Comparison of ENCODE assay signal across 14 cellular contexts in genomic region chr2:200159829-200160781, GRCh38.
A peak's percentile ranks its signal among the peaks of the same experiment; 100 is the strongest.
DNase-seq lines count a peak whose midpoint lies in the region; ATAC-seq and TF ChIP-seq lines count a peak whose summit lies in the region.
"Had no signal": no experiment of that assay in that cellular context is flagged by ENCODE, and none has a peak within 500 bp of the region (broad histone marks: within the 10 kb centered on the region; RNA-seq: fewer than 3 reads in every experiment).

No MANE protein-coding gene starts in this region.

- no peak overlapping the region for H3K27ac Mint-ChIP-seq in stimulated activated effector memory CD8-positive, alpha-beta T cell treated with anti-CD3 and anti-CD28 coated beads, Interleukin-12 subunit alpha, Interleukin-12 subunit beta, amount 100 ng/mL, for 72 hours
- H3K27ac Mint-ChIP-seq: activated T-cell treated with anti-CD3 and anti-CD28 coated beads, Interleukin-2, amount 50 U/mL, for 24 hours; natural killer cell treated with Interleukin-12 subunit alpha and Interleukin-12 subunit beta and Interleukin-15 and Interleukin-18, amount 100 ng/mL, for 72 hours had no signal

- no peak overlapping the region for H3K27ac ChIP-seq in WERI-Rb-1
- H3K27ac ChIP-seq: adrenal gland, dorsolateral prefrontal cortex, gastrocnemius medialis had no signal

- no peak overlapping the region for H3K4me3 Mint-ChIP-seq in stimulated activated effector memory CD8-positive, alpha-beta T cell treated with anti-CD3 and anti-CD28 coated beads, Interleukin-12 subunit alpha, Interleukin-12 subunit beta, amount 100 ng/mL, for 72 hours
- H3K4me3 Mint-ChIP-seq: activated T-cell treated with anti-CD3 and anti-CD28 coated beads, Interleukin-2, amount 50 U/mL, for 24 hours; natural killer cell treated with Interleukin-12 subunit alpha and Interleukin-12 subunit beta and Interleukin-15 and Interleukin-18, amount 100 ng/mL, for 72 hours had no signal

- H3K36me3 Mint-ChIP-seq in stimulated activated effector memory CD8-positive, alpha-beta T cell treated with anti-CD3 and anti-CD28 coated beads, Interleukin-12 subunit alpha, Interleukin-12 subunit beta, amount 100 ng/mL, for 72 hours: no peaks in the 10 kb centered on the region
- H3K36me3 Mint-ChIP-seq: natural killer cell treated with Interleukin-12 subunit alpha and Interleukin-12 subunit beta and Interleukin-15 and Interleukin-18, amount 100 ng/mL, for 72 hours had no signal

- no peaks in the 10 kb centered on the region for H3K27me3 ChIP-seq in WERI-Rb-1 (ENCODE audit: insufficient read depth, low read depth, severe bottlenecking)
- H3K27me3 ChIP-seq: adrenal gland, dorsolateral prefrontal cortex, gastrocnemius medialis had no signal

- H3K9me3 Mint-ChIP-seq in stimulated activated effector memory CD8-positive, alpha-beta T cell treated with anti-CD3 and anti-CD28 coated beads, Interleukin-12 subunit alpha, Interleukin-12 subunit beta, amount 100 ng/mL, for 72 hours: no peaks in the 10 kb centered on the region
- H3K9me3 Mint-ChIP-seq: activated T-cell treated with anti-CD3 and anti-CD28 coated beads, Interleukin-2, amount 50 U/mL, for 24 hours; natural killer cell treated with Interleukin-12 subunit alpha and Interleukin-12 subunit beta and Interleukin-15 and Interleukin-18, amount 100 ng/mL, for 72 hours had no signal

- no peak overlapping the region for H3K4me3 ChIP-seq in WERI-Rb-1 (ENCODE audit: low read depth, low read length)
- H3K4me3 ChIP-seq in foreskin fibroblast (ENCODE audit: low read depth in 1 of 2, low read length in 2 of 2): no peak overlapping the region
- H3K4me3 ChIP-seq: adrenal gland, dorsolateral prefrontal cortex, gastrocnemius medialis had no signal

- intact Hi-C loops in Right ventricle myocardium inferior (cut with DNase I) (loop anchor here (5.0 kb wide), 1 partner anchor 173 kb away; no protein-coding TSS in a partner anchor), Right ventricle myocardium superior (cut with DNase I) (no loop called here)

- ATAC-seq in Right ventricle myocardium inferior (peak; percentile 53), Right ventricle myocardium superior (ENCODE audit: poor library complexity) (no peak), HG02973 (IDR thresholded peaks at IDR 0.05; ENCODE audit: unreplicated experiment) (no peak), HG02610 (IDR thresholded peaks at IDR 0.05; ENCODE audit: unreplicated experiment) (no peak)
- ATAC-seq in stimulated activated effector memory CD8-positive, alpha-beta T cell treated with anti-CD3 and anti-CD28 coated beads, Interleukin-12 subunit alpha, Interleukin-12 subunit beta, amount 100 ng/mL, for 72 hours: peak; percentile 21
- ATAC-seq: gastrocnemius medialis; natural killer cell treated with Interleukin-12 subunit alpha and Interleukin-12 subunit beta and Interleukin-15 and Interleukin-18, amount 100 ng/mL, for 72 hours had no signal

- H3K4me1 Mint-ChIP-seq in stimulated activated effector memory CD8-positive, alpha-beta T cell treated with anti-CD3 and anti-CD28 coated beads, Interleukin-12 subunit alpha, Interleukin-12 subunit beta, amount 100 ng/mL, for 72 hours: peaks cover 5% of the 10 kb centered on the region

- H3K9me3 ChIP-seq in WERI-Rb-1 (ENCODE audit: severe bottlenecking): no peaks in the 10 kb centered on the region
- H3K9me3 ChIP-seq: adrenal gland, gastrocnemius medialis had no signal

- H3K36me3 ChIP-seq in WERI-Rb-1: no peaks in the 10 kb centered on the region
- H3K36me3 ChIP-seq: adrenal gland, gastrocnemius medialis had no signal

- no peak for DNase-seq in Right ventricle myocardium inferior (ENCODE audit: missing footprints)
- DNase-seq in Right ventricle myocardium superior: no peak
- DNase-seq in WERI-Rb-1: peak; percentile 42
- peak; percentile 31 to 58 for DNase-seq in foreskin fibroblast
- no peak for DNase-seq in stimulated activated effector memory CD8-positive, alpha-beta T cell treated with anti-CD3 and anti-CD28 coated beads, Interleukin-12 subunit alpha, Interleukin-12 subunit beta, amount 100 ng/mL, for 72 hours (ENCODE audit: low spot score in 2 of 2)
- no peak for DNase-seq in NCI-H2196 (lab: John Stamatoyannopoulos, UW; ENCODE audit: unreplicated experiment)
- DNase-seq: activated CD4-positive, CD25-positive, alpha-beta regulatory T cell treated with anti-CD3 and anti-CD28 coated beads, Interleukin-2, amount 50 U/mL, for 72 hours; activated T-cell treated with anti-CD3 and anti-CD28 coated beads, Interleukin-2, amount 50 U/mL, for 24 hours; dorsolateral prefrontal cortex; gastrocnemius medialis had no signal

- TF ChIP-seq CTCF in WERI-Rb-1 (IDR thresholded peaks at IDR 0.05; ENCODE audit: low read depth, low read length) (no peak), foreskin fibroblast (IDR thresholded peaks at IDR 0.05; ENCODE audit: low read depth, low read length) (no peak)

Comparison
In these comparisons a context has a peak if more than half of its experiments do, and no peak if none do; other contexts are left out.
1. ATAC-seq: peak in Right ventricle myocardium inferior (single experiment) and stimulated activated effector memory CD8-positive, alpha-beta T cell treated with anti-CD3 and anti-CD28 coated beads, Interleukin-12 subunit alpha, Interleukin-12 subunit beta, amount 100 ng/mL, for 72 hours (single experiment); none in Right ventricle myocardium superior (single experiment), HG02973 (single experiment) and HG02610 (single experiment).
2. DNase-seq: peak in WERI-Rb-1 (single experiment) and foreskin fibroblast (2 of 2); none in Right ventricle myocardium inferior (single experiment), Right ventricle myocardium superior (single experiment), stimulated activated effector memory CD8-positive, alpha-beta T cell treated with anti-CD3 and anti-CD28 coated beads, Interleukin-12 subunit alpha, Interleukin-12 subunit beta, amount 100 ng/mL, for 72 hours (0 of 2) and NCI-H2196 (single experiment).